Comparison of ENCODE assay signal across 8 cellular contexts in the genomic region with DNA sequence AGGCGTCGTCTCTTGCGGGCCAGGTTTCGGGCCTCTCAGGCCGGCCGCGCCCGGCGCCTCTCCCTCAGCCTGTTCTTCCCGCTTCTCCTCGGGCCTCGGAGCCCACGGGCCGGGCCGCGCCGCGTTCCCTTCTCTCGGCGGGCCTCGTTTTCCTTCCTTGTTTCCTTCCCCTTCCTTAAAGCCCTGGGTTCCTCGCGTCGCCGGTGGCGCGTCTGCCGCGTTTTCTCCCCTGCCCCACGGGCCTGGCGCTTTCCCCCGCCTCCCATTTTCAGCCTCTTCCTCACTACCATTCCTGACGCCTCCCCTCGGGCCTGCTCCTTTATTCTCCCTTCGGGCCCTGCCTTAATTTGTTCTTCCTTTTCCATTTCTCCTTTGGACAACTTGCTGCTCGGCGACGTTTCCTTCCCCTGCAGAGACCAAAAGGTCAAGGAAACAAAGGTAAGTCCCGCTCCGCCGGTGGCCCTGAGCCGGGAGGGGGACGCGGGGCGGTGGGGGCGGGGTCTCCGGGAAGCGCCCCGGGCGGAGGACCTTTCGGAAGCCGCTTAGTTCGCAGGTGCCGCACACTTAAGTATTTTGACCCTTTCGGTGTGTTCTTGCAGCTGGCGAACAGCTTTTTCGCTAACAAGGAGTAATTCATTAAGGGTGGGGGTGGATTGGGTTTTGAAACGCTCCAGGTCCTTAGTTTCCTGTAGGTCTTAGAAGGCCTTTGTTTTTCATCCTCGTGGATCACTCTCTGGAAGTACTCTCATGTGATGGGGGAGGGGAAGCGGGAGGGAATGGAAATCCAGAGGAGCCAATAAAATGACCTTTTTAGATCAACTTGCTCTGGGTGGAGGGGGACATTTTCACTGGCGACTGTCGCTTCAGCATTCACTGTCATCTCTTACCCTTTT. TPM values are rescaled to one million over a fixed set of nuclear protein-coding genes. Genes with fewer than 3 reads are reported as not detected.
DNase-seq lines count a peak whose midpoint lies in the region; ATAC-seq and TF ChIP-seq lines count a peak whose summit lies in the region.

No MANE protein-coding gene starts in this region.

- H3K27ac ChIP-seq in PC-3 (ENCODE audit: low read length) (peak overlapping the region; percentile 70), foreskin keratinocyte (peak overlapping the region; percentile 77), osteoblast (ENCODE audit: low read depth, low read length) (peak overlapping the region; percentile 85), thyroid gland (peak overlapping the region; percentile 81 to 85 (median 82))

- peaks cover 38% of the 10 kb centered on the region for H4K20me1 ChIP-seq in PC-3 (ENCODE audit: low read length)
- H4K20me1 ChIP-seq in osteoblast (ENCODE audit: insufficient read depth, low read length): peaks cover 37% of the 10 kb centered on the region

- H2AFZ ChIP-seq in PC-3 (ENCODE audit: low read length) (peak overlapping the region; percentile 70), osteoblast (ENCODE audit: low read length) (peak overlapping the region; percentile 76)

- H3F3A ChIP-seq in PC-3 (ENCODE audit: low read length, unreplicated experiment): no peaks in the 10 kb centered on the region

- no peak for TF ChIP-seq POLR2A in thyroid gland (IDR thresholded peaks at IDR 0.05)

- peak overlapping the region; percentile 98 for H3K9ac ChIP-seq in PC-3 (ENCODE audit: low read length)

- no peak for DNase-seq in AG04449 (ENCODE audit: low read depth, low spot score)
- peak; percentile 41 for DNase-seq in PC-3
- peak; percentile 39 for DNase-seq in activated effector memory CD4-positive, alpha-beta T cell treated with Interleukin-2 at 50 U/mL for 16 hours
- DNase-seq in foreskin keratinocyte: peak; percentile 18 to 42
- peak; percentile 93 for DNase-seq in osteoblast (ENCODE audit: insufficient read length, low spot score, missing footprints)
- DNase-seq in thyroid gland: peak; percentile 44 to 46

- H3K9me3 ChIP-seq in PC-3 (ENCODE audit: low read length): no peaks in the 10 kb centered on the region
- no peaks in the 10 kb centered on the region for H3K9me3 ChIP-seq in osteoblast (ENCODE audit: low read depth, low read length)
- no peaks in the 10 kb centered on the region for H3K9me3 ChIP-seq in thyroid gland

- POLR2A ChIA-PET in AG04449 (lab: Yijun Ruan, JAX) (interaction anchor here (0.5 to 1.9 kb wide), 9 partner anchors 9 to 232 kb away, joined by 3 to 26 read pairs (median 8); partner anchors contain the start of genes GMEB1, RCC1, RNU11 and TAF12), PC-3 (lab: Charles Lee; ENCODE audit: unreplicated experiment) (interaction anchor here (0.8 to 1.3 kb wide), 5 partner anchors 13 to 875 kb away, joined by 4 to 32 read pairs (median 4); partner anchors contain the start of genes GMEB1, RNU11 and TAF12)

- intact Hi-C loops in PC-3 (cut with micrococcal nuclease) (loop anchor here (2.0 kb wide), 1 partner anchor 89 kb away; the partner anchor contains the start of gene RNU11), thyroid gland (cut with DNase I) (loop anchor here (5.0 kb wide), 2 partner anchors 35 to 95 kb away; partner anchors contain the start of gene TAF12)

- H3K4me3 ChIP-seq in AG04449 (ENCODE audit: low read depth, low read length) (peak overlapping the region; percentile 63), PC-3 (ENCODE audit: low read length) (peak overlapping the region; percentile 90), osteoblast (ENCODE audit: insufficient read depth, low read length) (peak overlapping the region; percentile 97), thyroid gland (replicated peaks in 1 of 3) (peak overlapping the region; percentile 50 to 98 (median 69))

- H3K79me2 ChIP-seq in PC-3 (ENCODE audit: low read length) (peaks cover 57% of the 10 kb centered on the region), osteoblast (ENCODE audit: insufficient read depth, low read length) (peaks cover 55% of the 10 kb centered on the region)

- CTCF ChIA-PET in AG04449 (lab: Yijun Ruan, JAX): interaction anchor here (0.6 to 5.6 kb wide), 22 partner anchors 9 to 147 kb away, joined by 3 to 91 read pairs (median 6); partner anchors contain the start of gene TAF12
- CTCF ChIA-PET in PC-3 (lab: Charles Lee): interaction anchor here (0.5 to 1.2 kb wide), 18 partner anchors 9 to 483 kb away, joined by 3 to 29 read pairs (median 6); partner anchors contain the start of gene TAF12

- BruUV-seq in PC-3 (replicated peaks; lab: Mats Ljungman, UMichigan): TSS peak; percentile 37

- H3K4me2 ChIP-seq in PC-3 (ENCODE audit: low read length) (peak overlapping the region; percentile 83), osteoblast (ENCODE audit: insufficient read depth, low read length) (peak overlapping the region; percentile 98)

- TF ChIP-seq CTCF in AG04449 (IDR thresholded peaks at IDR 0.05; ENCODE audit: insufficient read depth, low read length, missing control alignments) (no peak), PC-3 (conservative IDR thresholded peaks at IDR 0.05; ENCODE audit: low read depth, low read length) (no peak), foreskin keratinocyte (conservative IDR thresholded peaks at IDR 0.05) (no peak), osteoblast (IDR thresholded peaks at IDR 0.05; ENCODE audit: extremely low read depth, low read depth, low read length) (no peak), thyroid gland (IDR thresholded peaks at IDR 0.05) (no peak)

- peak; percentile 15 for ATAC-seq in GM18858 (IDR thresholded peaks at IDR 0.05; ENCODE audit: unreplicated experiment)
- peak; percentile 5 for ATAC-seq in HG03565 (IDR thresholded peaks at IDR 0.05; ENCODE audit: unreplicated experiment)
- ATAC-seq in PC-3: peak; percentile 9
- ATAC-seq in foreskin keratinocyte: peak; percentile 3

- H3K4me1 ChIP-seq in PC-3 (ENCODE audit: insufficient read depth, low read length) (peaks cover 21% of the 10 kb centered on the region), foreskin keratinocyte (peaks cover 25% of the 10 kb centered on the region), osteoblast (ENCODE audit: insufficient read depth, low read length) (peaks cover 17% of the 10 kb centered on the region), thyroid gland (peaks cover 29 to 45% of the 10 kb centered on the region in 2 donors)

- no peaks in the 10 kb centered on the region for H3K27me3 ChIP-seq in PC-3 (ENCODE audit: low read length)
- H3K27me3 ChIP-seq in foreskin keratinocyte: no peaks in the 10 kb centered on the region
- no peaks in the 10 kb centered on the region for H3K27me3 ChIP-seq in osteoblast (ENCODE audit: insufficient read depth, low read length)
- no peaks in the 10 kb centered on the region for H3K27me3 ChIP-seq in thyroid gland

- no peaks in the 10 kb centered on the region for H3K9me2 ChIP-seq in PC-3 (replicated peaks; ENCODE audit: low read length)

- H3K36me3 ChIP-seq in PC-3 (ENCODE audit: low read depth, low read length): peaks cover 38% of the 10 kb centered on the region
- peaks cover 36% of the 10 kb centered on the region for H3K36me3 ChIP-seq in osteoblast (ENCODE audit: insufficient read depth, low read length)
- H3K36me3 ChIP-seq in thyroid gland: peaks cover 17% of the 10 kb centered on the region in 2 donors

- WGBS in thyroid gland, 2 donors: 1 to 2% methylated on average over 61 to 62 of the region's 62 CpGs

RNA-seq across cellular contexts. Expression of gene YTHDF2, which starts 0.8 kb away (rescaled TPM):
- total RNA-seq in PC-3 (2014; rRNA removed) (49.8 and 55.0 TPM in 2 replicates), foreskin keratinocyte (78.2 and 80.9 TPM in 2 replicates), osteoblast (56.9 and 63.0 TPM in 2 replicates), thyroid gland (10 to 100 TPM; 53.1 to 74.4 (median 62.2) TPM)
- polyA plus RNA-seq in foreskin keratinocyte: 39.8 and 43.5 TPM in 2 replicates
